11 cellular contexts compared by ENCODE assay signal in genomic region chr3:172280406-172281051, GRCh38.
DNase-seq lines count a peak whose midpoint lies in the region; ATAC-seq lines count a peak whose summit lies in the region.
"Had no signal": no experiment of that assay in that cellular context is flagged by ENCODE, and none has a peak within 500 bp of the region (broad histone marks: within the 10 kb centered on the region; RNA-seq: fewer than 3 reads in every experiment).

No MANE protein-coding gene starts in this region.

- H3K4me1 Mint-ChIP-seq in stimulated activated naive CD8-positive, alpha-beta T cell treated with anti-CD3 and anti-CD28 coated beads, Interleukin-15, Interleukin-2, amounts not matched to agents 100 ng/mL and 50 ng/mL, for 24 hours (ENCODE audit: low read depth), result no peaks in the 10 kb centered on the region
- no peaks in the 10 kb centered on the region for H3K4me1 Mint-ChIP-seq in stimulated activated naive CD8-positive, alpha-beta T cell treated with anti-CD3 and anti-CD28 coated beads, Interleukin-15, amount 100 ng/mL, for 72 hours
- peaks cover 7% of the 10 kb centered on the region for H3K4me1 Mint-ChIP-seq in stimulated activated effector memory CD8-positive, alpha-beta T cell treated with anti-CD3 and anti-CD28 coated beads, Interleukin-12 subunit alpha, Interleukin-12 subunit beta, amount 100 ng/mL, for 72 hours
- H3K4me1 Mint-ChIP-seq in activated naive CD8-positive, alpha-beta T cell treated with anti-CD3 and anti-CD28 coated beads, Interleukin-2, amount 50 U/mL, for 24 hours, result no peaks in the 10 kb centered on the region
- H3K4me1 Mint-ChIP-seq: activated naive CD8-positive, alpha-beta T cell treated with anti-CD3 and anti-CD28 coated beads, Interleukin-2, amount 10 ng/mL, durations not matched to agents 7 days and 5 days had no signal

- peak overlapping the region; percentile 50 for H3K27ac Mint-ChIP-seq in stimulated activated naive CD8-positive, alpha-beta T cell treated with anti-CD3 and anti-CD28 coated beads, Interleukin-15, Interleukin-2, amounts not matched to agents 100 ng/mL and 50 ng/mL, for 24 hours
- H3K27ac Mint-ChIP-seq in stimulated activated naive CD8-positive, alpha-beta T cell treated with anti-CD3 and anti-CD28 coated beads, Interleukin-15, amount 100 ng/mL, for 72 hours, result no peak overlapping the region
- H3K27ac Mint-ChIP-seq in stimulated activated effector memory CD8-positive, alpha-beta T cell treated with anti-CD3 and anti-CD28 coated beads, Interleukin-12 subunit alpha, Interleukin-12 subunit beta, amount 100 ng/mL, for 72 hours, result no peak overlapping the region
- no peak overlapping the region for H3K27ac Mint-ChIP-seq in activated naive CD8-positive, alpha-beta T cell treated with anti-CD3 and anti-CD28 coated beads, Interleukin-2, amount 50 U/mL, for 24 hours
- H3K27ac Mint-ChIP-seq: activated naive CD8-positive, alpha-beta T cell treated with anti-CD3 and anti-CD28 coated beads, Interleukin-2, amount 10 ng/mL, durations not matched to agents 7 days and 5 days had no signal

- H3K27me3 Mint-ChIP-seq in stimulated activated naive CD8-positive, alpha-beta T cell treated with anti-CD3 and anti-CD28 coated beads, Interleukin-15, Interleukin-2, amounts not matched to agents 100 ng/mL and 50 ng/mL, for 24 hours, result no peaks in the 10 kb centered on the region
- no peaks in the 10 kb centered on the region for H3K27me3 Mint-ChIP-seq in stimulated activated naive CD8-positive, alpha-beta T cell treated with anti-CD3 and anti-CD28 coated beads, Interleukin-15, amount 100 ng/mL, for 72 hours
- H3K27me3 Mint-ChIP-seq in activated naive CD8-positive, alpha-beta T cell treated with anti-CD3 and anti-CD28 coated beads, Interleukin-2, amount 50 U/mL, for 24 hours, result no peaks in the 10 kb centered on the region
- H3K27me3 Mint-ChIP-seq: activated naive CD8-positive, alpha-beta T cell treated with anti-CD3 and anti-CD28 coated beads, Interleukin-2, amount 10 ng/mL, durations not matched to agents 7 days and 5 days had no signal

- peaks cover 7% of the 10 kb centered on the region for H3K36me3 Mint-ChIP-seq in stimulated activated naive CD8-positive, alpha-beta T cell treated with anti-CD3 and anti-CD28 coated beads, Interleukin-15, Interleukin-2, amounts not matched to agents 100 ng/mL and 50 ng/mL, for 24 hours (ENCODE audit: low read depth)
- peaks cover 16% of the 10 kb centered on the region for H3K36me3 Mint-ChIP-seq in stimulated activated effector memory CD8-positive, alpha-beta T cell treated with anti-CD3 and anti-CD28 coated beads, Interleukin-12 subunit alpha, Interleukin-12 subunit beta, amount 100 ng/mL, for 72 hours
- peaks cover 5% of the 10 kb centered on the region for H3K36me3 Mint-ChIP-seq in activated naive CD8-positive, alpha-beta T cell treated with anti-CD3 and anti-CD28 coated beads, Interleukin-2, amount 50 U/mL, for 24 hours (ENCODE audit: low read depth)

- H3K9me3 Mint-ChIP-seq in stimulated activated naive CD8-positive, alpha-beta T cell treated with anti-CD3 and anti-CD28 coated beads, Interleukin-15, Interleukin-2, amounts not matched to agents 100 ng/mL and 50 ng/mL, for 24 hours, result no peaks in the 10 kb centered on the region
- H3K9me3 Mint-ChIP-seq in stimulated activated naive CD8-positive, alpha-beta T cell treated with anti-CD3 and anti-CD28 coated beads, Interleukin-15, amount 100 ng/mL, for 72 hours, result no peaks in the 10 kb centered on the region
- no peaks in the 10 kb centered on the region for H3K9me3 Mint-ChIP-seq in stimulated activated effector memory CD8-positive, alpha-beta T cell treated with anti-CD3 and anti-CD28 coated beads, Interleukin-12 subunit alpha, Interleukin-12 subunit beta, amount 100 ng/mL, for 72 hours
- H3K9me3 Mint-ChIP-seq in activated naive CD8-positive, alpha-beta T cell treated with anti-CD3 and anti-CD28 coated beads, Interleukin-2, amount 50 U/mL, for 24 hours, result no peaks in the 10 kb centered on the region
- H3K9me3 Mint-ChIP-seq: activated naive CD8-positive, alpha-beta T cell treated with anti-CD3 and anti-CD28 coated beads, Interleukin-2, amount 10 ng/mL, durations not matched to agents 7 days and 5 days had no signal

- H3K4me3 Mint-ChIP-seq in stimulated activated naive CD8-positive, alpha-beta T cell treated with anti-CD3 and anti-CD28 coated beads, Interleukin-15, Interleukin-2, amounts not matched to agents 100 ng/mL and 50 ng/mL, for 24 hours, result no peak overlapping the region
- no peak overlapping the region for H3K4me3 Mint-ChIP-seq in stimulated activated naive CD8-positive, alpha-beta T cell treated with anti-CD3 and anti-CD28 coated beads, Interleukin-15, amount 100 ng/mL, for 72 hours
- H3K4me3 Mint-ChIP-seq in stimulated activated effector memory CD8-positive, alpha-beta T cell treated with anti-CD3 and anti-CD28 coated beads, Interleukin-12 subunit alpha, Interleukin-12 subunit beta, amount 100 ng/mL, for 72 hours, result no peak overlapping the region
- H3K4me3 Mint-ChIP-seq in activated naive CD8-positive, alpha-beta T cell treated with anti-CD3 and anti-CD28 coated beads, Interleukin-2, amount 50 U/mL, for 24 hours, result no peak overlapping the region
- H3K4me3 Mint-ChIP-seq: activated naive CD8-positive, alpha-beta T cell treated with anti-CD3 and anti-CD28 coated beads, Interleukin-2, amount 10 ng/mL, durations not matched to agents 7 days and 5 days had no signal

- no peak for ATAC-seq in stimulated activated naive CD8-positive, alpha-beta T cell treated with anti-CD3 and anti-CD28 coated beads, Interleukin-15, amount 100 ng/mL, for 72 hours
- no peak for ATAC-seq in HG02938 (IDR thresholded peaks at IDR 0.05; ENCODE audit: unreplicated experiment)
- ATAC-seq in GM19351 (IDR thresholded peaks at IDR 0.05; ENCODE audit: unreplicated experiment), result no peak
- no peak for ATAC-seq in stimulated activated effector memory CD8-positive, alpha-beta T cell treated with anti-CD3 and anti-CD28 coated beads, Interleukin-12 subunit alpha, Interleukin-12 subunit beta, amount 100 ng/mL, for 72 hours
- ATAC-seq in activated naive CD8-positive, alpha-beta T cell treated with anti-CD3 and anti-CD28 coated beads, Interleukin-2, amount 50 U/mL, for 24 hours, result no peak

- DNase-seq in stimulated activated naive CD8-positive, alpha-beta T cell treated with anti-CD3 and anti-CD28 coated beads, Interleukin-15, amount 100 ng/mL, for 72 hours, result no peak
- DNase-seq in brain pericyte (ENCODE audit: low read depth, low spot score) (peak; percentile 20), kidney tubule cell (ENCODE audit: low spot score) (peak; percentile 67)
- DNase-seq in stimulated activated effector memory CD8-positive, alpha-beta T cell treated with anti-CD3 and anti-CD28 coated beads, Interleukin-12 subunit alpha, Interleukin-12 subunit beta, amount 100 ng/mL, for 72 hours (ENCODE audit: low spot score in 2 of 2), result no peak
- DNase-seq in activated naive CD8-positive, alpha-beta T cell treated with anti-CD3 and anti-CD28 coated beads, Interleukin-2, amount 50 U/mL, for 24 hours, result no peak
- DNase-seq: activated CD4-positive, alpha-beta T cell treated with anti-CD3 and anti-CD28 coated beads for 1 hour; activated naive CD8-positive, alpha-beta T cell treated with anti-CD3 and anti-CD28 coated beads, Interleukin-2, amount 10 ng/mL, durations not matched to agents 7 days and 5 days; NCI-H1105 had no signal

Comparison
In these comparisons a context has a peak if more than half of its experiments do, and no peak if none do; other contexts are left out.
1. DNase-seq: peak in brain pericyte (single experiment) and kidney tubule cell (single experiment); none in stimulated activated naive CD8-positive, alpha-beta T cell treated with anti-CD3 and anti-CD28 coated beads, Interleukin-15, amount 100 ng/mL, for 72 hours (0 of 2), stimulated activated effector memory CD8-positive, alpha-beta T cell treated with anti-CD3 and anti-CD28 coated beads, Interleukin-12 subunit alpha, Interleukin-12 subunit beta, amount 100 ng/mL, for 72 hours (0 of 2) and activated naive CD8-positive, alpha-beta T cell treated with anti-CD3 and anti-CD28 coated beads, Interleukin-2, amount 50 U/mL, for 24 hours (single experiment).